ENCODE assay signal across 9 cellular contexts in genomic region chr16:8867483-8868271, GRCh38. TPM values are rescaled to one million over a fixed set of nuclear protein-coding genes. Genes with fewer than 3 reads are reported as not detected.
DNase-seq lines count a peak whose midpoint lies in the region; ATAC-seq, FAIRE-seq and TF ChIP-seq lines count a peak whose summit lies in the region.
"Had no signal": no experiment of that assay in that cellular context is flagged by ENCODE, and none has a peak within 500 bp of the region (broad histone marks: within the 10 kb centered on the region; RNA-seq: fewer than 3 reads in every experiment).

No MANE protein-coding gene starts in this region.

- H3K27me3 ChIP-seq in Peyer's patch (no peaks in the 10 kb centered on the region), tibial artery (no peaks in the 10 kb centered on the region)

- H3K9me3 ChIP-seq in Peyer's patch: no peaks in the 10 kb centered on the region
- no peaks in the 10 kb centered on the region for H3K9me3 ChIP-seq in tibial artery

- no peak for TF ChIP-seq POLR2A in Peyer's patch (IDR thresholded peaks at IDR 0.05)

- DNase-seq in NOMO-1 treated with dmso at 0.1 percent for 144 hours (lab: John Stamatoyannopoulos, UW; ENCODE audit: unreplicated experiment): peak; percentile 37
- no peak for DNase-seq in NOMO-1 treated with DMSO at 0.1 percent for 48 hours (lab: John Stamatoyannopoulos, UW; ENCODE audit: unreplicated experiment)
- peak; percentile 33 to 77 (median 70) for DNase-seq in Peyer's patch
- peak; percentile 31 to 36 for DNase-seq in lung microvascular endothelial cell (ENCODE audit: low read depth in 2 of 2)
- DNase-seq in tibial artery: peak; percentile 58 to 80
- no peak for DNase-seq in RCC 7860 (ENCODE audit: low spot score)

- intact Hi-C loops in tibial artery (cut with DNase I; ENCODE audit: low total_unique reads): loop anchor here (5.0 to 10.0 kb wide), 4 partner anchors 70 to 227 kb away; partner anchors contain the start of genes ABAT, HAPSTR1, PMM2 and TMEM186

- H3K36me3 ChIP-seq in Peyer's patch: no peaks in the 10 kb centered on the region
- H3K36me3 ChIP-seq in tibial artery: no peaks in the 10 kb centered on the region

- FAIRE-seq in RCC 7860 (lab: Jason Lieb, UNC): no peak

- TF ChIP-seq CTCF in Peyer's patch (IDR thresholded peaks at IDR 0.05): no peak
- no peak for TF ChIP-seq CTCF in tibial artery (IDR thresholded peaks at IDR 0.05)

- H3K4me3 ChIP-seq in Peyer's patch: peak overlapping the region; percentile 65 to 73 (median 70)
- peak overlapping the region; percentile 76 to 86 for H3K4me3 ChIP-seq in tibial artery

- H3K4me1 ChIP-seq in Peyer's patch: peaks cover 0 to 55% (median 9%) of the 10 kb centered on the region in 4 donors
- H3K4me1 ChIP-seq in tibial artery: peaks cover 0 to 67% (median 50%) of the 10 kb centered on the region in 4 donors

- H3K27ac ChIP-seq in Peyer's patch: peak overlapping the region; percentile 81 to 95 (median 88)
- peak overlapping the region; percentile 79 for H3K27ac ChIP-seq in cingulate gyrus (ENCODE audit: low read depth, low read length)
- H3K27ac ChIP-seq in tibial artery: peak overlapping the region; percentile 81 to 85

- ATAC-seq in GM18858 (IDR thresholded peaks at IDR 0.05; ENCODE audit: unreplicated experiment): no peak

RNA-seq across cellular contexts. Expression of gene CARHSP1, which starts 1.1 kb away (rescaled TPM):
- total RNA-seq in Peyer's patch (100 to 1,000 TPM in 1 of 4 donors, 10 to 100 TPM in 3; 35.4 to 102 (median 52.4) TPM), lung microvascular endothelial cell (141 and 222 TPM in 2 replicates)

RNA-seq across cellular contexts. Expression of gene LITAFD, which starts 14.5 kb away (rescaled TPM):
- total RNA-seq in Peyer's patch (not detected), lung microvascular endothelial cell (not detected in 2 replicates)
- total RNA-seq: dermis microvascular lymphatic vessel endothelial cell had no signal

Comparison
In these comparisons a context has a peak if more than half of its experiments do, and no peak if none do; other contexts are left out.
1. DNase-seq: peak in NOMO-1 treated with dmso at 0.1 percent for 144 hours (single experiment), Peyer's patch (3 of 3), lung microvascular endothelial cell (2 of 2) and tibial artery (2 of 2); none in NOMO-1 treated with DMSO at 0.1 percent for 48 hours (single experiment) and RCC 7860 (single experiment).
2. Peak in every context shown above with its lines, with median percentiles within 50 percentile points of each other: H3K27ac ChIP-seq.